In genomic region chr21:44929242-44929798, GRCh38 we compare ENCODE assay signal across 15 cellular contexts. TPM values are rescaled to one million over a fixed set of nuclear protein-coding genes. Genes with fewer than 3 reads are reported as not detected.
A peak's percentile ranks its signal among the peaks of the same experiment; 100 is the strongest.
DNase-seq lines count a peak whose midpoint lies in the region; ATAC-seq, FAIRE-seq and TF ChIP-seq lines count a peak whose summit lies in the region.
"Had no signal": no experiment of that assay in that cellular context is flagged by ENCODE, and none has a peak within 500 bp of the region (broad histone marks: within the 10 kb centered on the region; RNA-seq: fewer than 3 reads in every experiment).

No MANE protein-coding gene starts in this region.

- intact Hi-C loops in kidney (cut with DNase I) (no loop called here), aorta (cut with DNase I) (no loop called here)

- TF ChIP-seq CTCF in kidney (IDR thresholded peaks at IDR 0.05; ENCODE audit: borderline replicate concordance, extremely low read depth, insufficient read depth) = no peak
- TF ChIP-seq CTCF in brain microvascular endothelial cell (IDR thresholded peaks at IDR 0.05; ENCODE audit: low read depth, low read length, missing control alignments) = no peak

- peak overlapping the region; percentile 49 for H3K27ac Mint-ChIP-seq in stimulated activated naive CD8-positive, alpha-beta T cell treated with anti-CD3 and anti-CD28 coated beads, Interleukin-15, Interleukin-2, amounts not matched to agents 100 ng/mL and 50 ng/mL, for 24 hours

- no peaks in the 10 kb centered on the region for H3K27me3 Mint-ChIP-seq in stimulated activated naive CD8-positive, alpha-beta T cell treated with anti-CD3 and anti-CD28 coated beads, Interleukin-15, Interleukin-2, amounts not matched to agents 100 ng/mL and 50 ng/mL, for 24 hours

- no peak for FAIRE-seq in kidney (lab: Jason Lieb, UNC)

- H3K4me1 Mint-ChIP-seq in stimulated activated naive CD8-positive, alpha-beta T cell treated with anti-CD3 and anti-CD28 coated beads, Interleukin-15, Interleukin-2, amounts not matched to agents 100 ng/mL and 50 ng/mL, for 24 hours (ENCODE audit: low read depth) = peaks cover 76% of the 10 kb centered on the region

- H3K9ac ChIP-seq in SK-N-MC (ENCODE audit: insufficient read length) (no peak overlapping the region), kidney (ENCODE audit: low read length in 2 of 2) (no peak overlapping the region)

- no peak for ATAC-seq in stimulated activated naive CD8-positive, alpha-beta T cell treated with anti-CD3 and anti-CD28 coated beads, Interleukin-15, Interleukin-2, amounts not matched to agents 100 U/mL and 50 U/mL, for 24 hours
- ATAC-seq in aorta (ENCODE audit: low FRiP score) = no peak
- no peak for ATAC-seq in HG03095 (IDR thresholded peaks at IDR 0.05; ENCODE audit: unreplicated experiment)
- ATAC-seq: mucosa of descending colon had no signal

- H3K4me3 ChIP-seq in SK-N-MC = no peak overlapping the region
- no peak overlapping the region for H3K4me3 ChIP-seq in kidney (ENCODE audit: low read length in 2 of 2)
- H3K4me3 ChIP-seq in aorta (ENCODE audit: low read length in 2 of 2) = no peak overlapping the region
- H3K4me3 ChIP-seq in brain microvascular endothelial cell (ENCODE audit: low read depth, low read length) = no peak overlapping the region
- H3K4me3 ChIP-seq: ascending aorta, MG63, mucosa of descending colon, right atrium auricular region had no signal

- H3K27me3 ChIP-seq in aorta (ENCODE audit: control insufficient read depth in 1 of 2, insufficient read depth in 2 of 2, low read length in 1 of 2) (no peaks in the 10 kb centered on the region), brain microvascular endothelial cell (replicated peaks) (peaks cover 50% of the 10 kb centered on the region)

- WGBS in aorta, 2 donors = 85 to 94% methylated on average over 6 of the region's 6 CpGs

- peaks cover 0 to 16% of the 10 kb centered on the region in 2 donors for H3K4me1 ChIP-seq in kidney (ENCODE audit: control insufficient read depth in 1 of 2, insufficient read depth in 1 of 2, low read depth in 1 of 2, low read length in 2 of 2)
- H3K4me1 ChIP-seq in aorta (ENCODE audit: control insufficient read depth in 1 of 2, insufficient read depth in 2 of 2, low read length in 2 of 2) = no peaks in the 10 kb centered on the region

- in situ Hi-C loops in brain microvascular endothelial cell (cut with HindIII; ENCODE audit: low pct_ligation_motif_present, low sequenced_read_pairs) = loop anchor here (25.0 kb wide), 1 partner anchor 208 kb away; no protein-coding TSS in a partner anchor

- no peaks in the 10 kb centered on the region for H3K9me3 Mint-ChIP-seq in stimulated activated naive CD8-positive, alpha-beta T cell treated with anti-CD3 and anti-CD28 coated beads, Interleukin-15, Interleukin-2, amounts not matched to agents 100 ng/mL and 50 ng/mL, for 24 hours

- H3K36me3 Mint-ChIP-seq in stimulated activated naive CD8-positive, alpha-beta T cell treated with anti-CD3 and anti-CD28 coated beads, Interleukin-15, Interleukin-2, amounts not matched to agents 100 ng/mL and 50 ng/mL, for 24 hours (ENCODE audit: low read depth) = no peaks in the 10 kb centered on the region

- peak overlapping the region; percentile 27 for H3K4me3 Mint-ChIP-seq in stimulated activated naive CD8-positive, alpha-beta T cell treated with anti-CD3 and anti-CD28 coated beads, Interleukin-15, Interleukin-2, amounts not matched to agents 100 ng/mL and 50 ng/mL, for 24 hours

- peak overlapping the region; percentile 100 for H3K27ac ChIP-seq in SK-N-MC
- no peak overlapping the region for H3K27ac ChIP-seq in kidney (ENCODE audit: low read depth in 2 of 2, low read length in 2 of 2)
- no peak overlapping the region for H3K27ac ChIP-seq in aorta (ENCODE audit: low read depth in 1 of 2, low read length in 2 of 2)
- H3K27ac ChIP-seq in brain microvascular endothelial cell = no peak overlapping the region
- H3K27ac ChIP-seq: ascending aorta, right atrium auricular region had no signal

- no peaks in the 10 kb centered on the region for H3K36me3 ChIP-seq in SK-N-MC (ENCODE audit: insufficient read depth, low read length)
- H3K36me3 ChIP-seq in kidney (ENCODE audit: control insufficient read depth in 1 of 2, insufficient read depth in 2 of 2, low read length in 2 of 2) = no peaks in the 10 kb centered on the region
- no peaks in the 10 kb centered on the region for H3K36me3 ChIP-seq in aorta (ENCODE audit: control insufficient read depth in 1 of 2, insufficient read depth in 2 of 2, low read length in 1 of 2)
- H3K36me3 ChIP-seq in brain microvascular endothelial cell (replicated peaks) = no peaks in the 10 kb centered on the region
- H3K36me3 ChIP-seq: ascending aorta, MG63, right atrium auricular region had no signal

- no peaks in the 10 kb centered on the region for H3K9me3 ChIP-seq in SK-N-MC (ENCODE audit: low read depth, low read length)
- no peaks in the 10 kb centered on the region for H3K9me3 ChIP-seq in kidney (ENCODE audit: control insufficient read depth in 1 of 2, low read length in 2 of 2)
- H3K9me3 ChIP-seq in aorta (ENCODE audit: control insufficient read depth, low read length) = no peaks in the 10 kb centered on the region
- H3K9me3 ChIP-seq: ascending aorta, MG63, mucosa of descending colon, right atrium auricular region had no signal

- no peak for DNase-seq in stimulated activated naive CD8-positive, alpha-beta T cell treated with anti-CD3 and anti-CD28 coated beads, Interleukin-15, Interleukin-2, amounts not matched to agents 100 U/mL and 50 U/mL, for 24 hours
- DNase-seq in SK-N-MC (ENCODE audit: low read depth, low spot score) (no peak), kidney (peak; percentile 68), aorta (peak; percentile 34 to 57), NCI-H748 (lab: John Stamatoyannopoulos, UW; ENCODE audit: unreplicated experiment) (no peak), brain microvascular endothelial cell (no peak)
- DNase-seq: C1 segment of cervical spinal cord, NCI-H446 treated with DMSO at 0.1 percent for 48 hours, Right ventricle myocardium superior had no signal

RNA-seq across cellular contexts. Expression of gene ITGB2, which starts 8.6 kb away (rescaled TPM):
- total RNA-seq in kidney (111 TPM), aorta (100 to 1,000 TPM in 1 of 2 donors, 10 to 100 TPM in 1; 65.5 to 110 TPM)
- polyA plus RNA-seq in kidney (ENCODE audit: insufficient read depth, low read depth, low replicate concordance) (9.5 TPM), aorta (10 to 100 TPM in 1 of 2 donors, 1 to 10 TPM in 1; 6.7 to 48.5 TPM)

RNA-seq across cellular contexts. Expression of gene SLX9, which starts 10.5 kb away (rescaled TPM):
- total RNA-seq in kidney = 27.1 TPM
- polyA plus RNA-seq in kidney (ENCODE audit: insufficient read depth, low read depth, low replicate concordance) = 35.1 TPM
- total RNA-seq in aorta = 10 to 100 TPM; 21.5 to 29.6 TPM
- polyA plus RNA-seq in aorta = 10 to 100 TPM; 17.3 to 19.2 TPM

RNA-seq across cellular contexts. Expression of gene PTTG1IP, which starts 55.8 kb away (rescaled TPM):
- total RNA-seq in kidney = 378 TPM
- polyA plus RNA-seq in kidney (ENCODE audit: insufficient read depth, low read depth, low replicate concordance) = 187 TPM
- 100 to 1,000 TPM; 268 to 271 TPM for total RNA-seq in aorta
- 100 to 1,000 TPM; 103 to 191 TPM for polyA plus RNA-seq in aorta

Comparison
In these comparisons a context has a peak if more than half of its experiments do, and no peak if none do; other contexts are left out.
1. DNase-seq: peak in kidney (single experiment) and aorta (2 of 2); none in stimulated activated naive CD8-positive, alpha-beta T cell treated with anti-CD3 and anti-CD28 coated beads, Interleukin-15, Interleukin-2, amounts not matched to agents 100 U/mL and 50 U/mL, for 24 hours (single experiment), SK-N-MC (single experiment), NCI-H748 (single experiment) and brain microvascular endothelial cell (single experiment).